In the genomic region with DNA sequence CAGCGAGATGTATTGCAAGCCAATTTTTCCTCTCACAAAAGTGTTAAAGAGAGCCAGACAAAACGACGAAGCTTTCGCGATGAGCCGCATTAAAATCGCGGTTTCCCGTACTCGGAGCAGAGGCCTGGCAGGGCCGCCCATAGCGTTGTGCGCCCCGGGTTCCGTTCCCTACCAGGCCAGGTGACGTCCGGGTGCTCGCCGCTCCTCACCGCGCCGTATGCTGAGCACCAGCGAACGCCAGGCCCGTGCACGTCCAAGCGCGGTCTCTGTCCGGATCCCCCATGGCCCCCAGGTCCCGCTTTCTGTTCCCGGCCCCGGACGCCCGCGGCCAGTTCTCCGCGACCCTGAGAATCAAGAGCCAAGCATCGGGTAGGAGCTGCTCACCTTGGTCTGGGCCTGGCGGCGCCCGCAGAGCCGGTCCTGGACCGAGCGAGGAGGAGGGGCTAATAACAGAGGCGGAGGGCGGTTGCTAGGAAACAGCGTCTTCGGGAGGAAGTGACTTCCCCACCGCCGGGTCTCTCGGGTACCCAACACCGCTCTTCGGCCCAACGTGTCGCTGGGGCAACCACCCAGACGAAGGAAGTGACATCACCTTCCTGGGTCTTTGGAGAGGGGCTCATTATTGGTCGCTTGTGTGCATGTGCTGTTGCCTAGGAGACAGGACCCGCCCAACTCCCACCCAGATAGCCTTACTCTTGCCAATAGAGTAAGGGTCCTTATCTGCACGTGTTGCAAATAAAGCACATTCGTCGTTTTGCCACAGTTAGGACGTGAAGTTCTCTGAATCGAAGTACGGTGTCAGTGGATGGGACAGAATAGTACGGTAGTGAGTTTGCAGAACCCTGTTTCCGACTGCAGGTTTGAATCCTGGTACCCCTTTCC, we compare ENCODE assay signal across 8 cellular contexts. TPM values are rescaled to one million over a fixed set of nuclear protein-coding genes. Genes with fewer than 3 reads are reported as not detected.
DNase-seq lines count a peak whose midpoint lies in the region; ATAC-seq, FAIRE-seq and TF ChIP-seq lines count a peak whose summit lies in the region.

Gene MAP9, minus strand, starts transcription at position 579 of the 882 bp plus-strand sequence. CDS start 1,115 bp downstream, outside the sequence.

- H2AFZ ChIP-seq in endothelial cell of umbilical vein (ENCODE audit: low read depth, low read length) = peak within 1 kb of the TSS; percentile 79

- H3K9ac ChIP-seq in endothelial cell of umbilical vein (replicated peaks; ENCODE audit: extremely low read depth, insufficient read depth, low read length) = peak within 1 kb of the TSS; percentile 39

- ATAC-seq in GM19035 (IDR thresholded peaks at IDR 0.05; ENCODE audit: unreplicated experiment) = peak; percentile 98
- ATAC-seq in HG03280 (IDR thresholded peaks at IDR 0.05; ENCODE audit: unreplicated experiment) = peak; percentile 97

- no peaks in the 10 kb centered on the region for H3K9me1 ChIP-seq in endothelial cell of umbilical vein (replicated peaks; ENCODE audit: control insufficient read depth, extremely low read depth, insufficient read depth, low read length)

- no peaks in the 10 kb centered on the region for H3K36me3 ChIP-seq in endothelial cell of umbilical vein (ENCODE audit: control insufficient read depth in 2 of 2, extremely low read depth in 1 of 2, insufficient read depth in 2 of 2, low read length in 2 of 2)

- H3K9me3 ChIP-seq in endothelial cell of umbilical vein (replicated peaks; ENCODE audit: control insufficient read depth, insufficient read depth, low read length) = no peaks in the 10 kb centered on the region
- no peaks in the 10 kb centered on the region for H3K9me3 ChIP-seq in mononuclear cell (ENCODE audit: low read depth, low read length)

- no peaks in the 10 kb centered on the region for H4K20me1 ChIP-seq in endothelial cell of umbilical vein (replicated peaks; ENCODE audit: control insufficient read depth, extremely low read depth, insufficient read depth, low read length)

- TF ChIP-seq CTCF in endothelial cell of umbilical vein (IDR thresholded peaks at IDR 0.05; ENCODE audit: extremely low read depth in 1 of 2, insufficient read depth in 1 of 2, low read depth in 1 of 2, low read length in 2 of 2) = no peak

- no peak within 1 kb of the TSS for H3K27ac ChIP-seq in endothelial cell of umbilical vein (ENCODE audit: insufficient read depth, low read depth, low read length)

- no peaks in the 10 kb centered on the region for H3K79me2 ChIP-seq in endothelial cell of umbilical vein (ENCODE audit: control insufficient read depth, insufficient read depth, low read length)

- peak within 1 kb of the TSS; percentile 83 for H3K4me2 ChIP-seq in endothelial cell of umbilical vein (ENCODE audit: insufficient read depth, low read length)

- POLR2A ChIA-PET in endothelial cell of umbilical vein (lab: Charles Lee) = no interaction called here

- CTCF ChIA-PET in endothelial cell of umbilical vein (lab: Charles Lee) = interaction anchor here (1.1 to 5.7 kb wide), 3 partner anchors 350 to 570 kb away, joined by 3 to 75 read pairs (median 4); no protein-coding TSS in a partner anchor

- dilution Hi-C loops in endothelial cell of umbilical vein (cut with MboI; ENCODE audit: extremely low pct_ligation_motif_present, low sequenced_read_pairs) = no loop called here

- H3K4me1 ChIP-seq in endothelial cell of umbilical vein (ENCODE audit: control insufficient read depth, extremely low read depth, insufficient read depth, low read length) (peaks cover 4% of the 10 kb centered on the region), mononuclear cell (ENCODE audit: insufficient read depth, low read length) (peaks cover 5% of the 10 kb centered on the region)

- FAIRE-seq in endothelial cell of umbilical vein (lab: Jason Lieb, UNC) = peak; percentile 72

- no peak for TF ChIP-seq POLR2A in endothelial cell of umbilical vein (IDR thresholded peaks at IDR 0.05; ENCODE audit: low read depth, low read length)

- intact Hi-C loops in endothelial cell of umbilical vein (cut with micrococcal nuclease) = no loop called here

- TSS peak; percentile 28 for BruUV-seq in endothelial cell of umbilical vein (replicated peaks; lab: Mats Ljungman, UMichigan)

- H3K27me3 ChIP-seq in endothelial cell of umbilical vein (ENCODE audit: control insufficient read depth in 2 of 2, insufficient read depth in 2 of 2, low read length in 2 of 2) = peaks cover 4 to 6% of the 10 kb centered on the region in 2 experiments
- H3K27me3 ChIP-seq in mononuclear cell (ENCODE audit: insufficient read depth, low read length) = peaks cover 7% of the 10 kb centered on the region

- peak within 1 kb of the TSS; percentile 7 to 59 (median 40) for H3K4me3 ChIP-seq in endothelial cell of umbilical vein (replicated peaks in 1 of 3; ENCODE audit: insufficient read depth in 1 of 3, low read depth in 1 of 3, low read length in 3 of 3)
- H3K4me3 ChIP-seq in mononuclear cell (ENCODE audit: low read length) = peak within 1 kb of the TSS; percentile 48

- DNase-seq in AG08396 (ENCODE audit: low spot score) (peak; percentile 87), NCI-H526 (lab: John Stamatoyannopoulos, UW) (peak; percentile 95 to 96), endothelial cell of umbilical vein (ENCODE audit: low read depth, low spot score) (peak; percentile 38)
- peak; percentile 87 for DNase-seq in activated CD8-positive, alpha-beta memory T cell treated with anti-CD3 and anti-CD28 coated beads, Interleukin-2, amount 50 U/mL, for 4 hours
- peak; percentile 79 to 80 for DNase-seq in stimulated activated CD8-positive, alpha-beta memory T cell treated with anti-CD3 and anti-CD28 coated beads, Interleukin-2, amount 100 ng/mL, for 48 hours (ENCODE audit: low read depth in 2 of 2)

TF ChIP-seq in endothelial cell of umbilical vein, 7 proteins besides CTCF, POLR2A, EP300 and RAD21:
- TF ChIP-seq EZH2 (IDR thresholded peaks at IDR 0.05; ENCODE audit: borderline replicate concordance, low read depth, low read length, severe bottlenecking) = peak; percentile 12
- no peak for TF ChIP-seq FOS (IDR thresholded peaks at IDR 0.05; ENCODE audit: borderline replicate concordance, insufficient read depth, low read length)

RNA-seq across cellular contexts. Expression of gene MAP9, which starts in this region (rescaled TPM):
- 1.1 and 1.3 TPM in 2 replicates for total RNA-seq in endothelial cell of umbilical vein
- 0.06 and 0.17 TPM in 2 replicates for polyA plus RNA-seq in endothelial cell of umbilical vein
- polyA plus RNA-seq in endothelial cell of umbilical vein (2011; cell fraction: cytosol; rRNA removed) = 0.14 and 0.16 TPM in 2 replicates
- 0.39 and 0.59 TPM in 2 replicates for polyA plus RNA-seq in endothelial cell of umbilical vein (2011; cell fraction: nucleus; rRNA removed)
- polyA plus RNA-seq in endothelial cell of umbilical vein (2012) = 0.10 and 0.19 TPM in 2 replicates
- polyA minus RNA-seq in endothelial cell of umbilical vein = 0.19 and 0.39 TPM in 2 replicates
- not detected for polyA minus RNA-seq in endothelial cell of umbilical vein (2011; cell fraction: cytosol; rRNA and poly(A)+ RNA removed)
- 1.3 and 2.4 TPM in 2 replicates for polyA minus RNA-seq in endothelial cell of umbilical vein (2011; cell fraction: nucleus; rRNA and poly(A)+ RNA removed)
- total RNA-seq in mononuclear cell = 10.3 TPM

Comparison
In these comparisons a context has a peak if more than half of its experiments do, and no peak if none do; other contexts are left out.
1. DNase-seq: peak in every context shown above with its lines; median percentile 96 in NCI-H526; 87 in AG08396; 87 in activated CD8-positive, alpha-beta memory T cell treated with anti-CD3 and anti-CD28 coated beads, Interleukin-2, amount 50 U/mL, for 4 hours; 80 in stimulated activated CD8-positive, alpha-beta memory T cell treated with anti-CD3 and anti-CD28 coated beads, Interleukin-2, amount 100 ng/mL, for 48 hours; 38 in endothelial cell of umbilical vein.